Comparison of ENCODE assay signal across 8 cellular contexts in the genomic region with DNA sequence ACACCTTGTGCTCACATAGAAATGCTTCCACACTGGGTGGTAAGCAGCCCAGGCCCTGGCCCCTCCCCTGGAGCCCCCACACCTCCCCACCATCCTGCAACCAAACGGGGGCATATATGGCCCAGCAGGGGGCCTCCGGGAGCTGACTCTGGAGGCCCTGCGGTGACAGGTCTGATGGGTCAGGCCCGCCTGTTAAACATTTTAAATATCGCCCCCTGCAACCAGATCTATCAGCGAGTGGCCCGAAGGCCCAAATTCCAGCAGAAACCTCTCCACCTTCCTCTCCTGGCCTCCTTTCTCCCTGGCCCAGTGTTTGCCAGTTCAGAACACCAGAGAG. TPM values are rescaled to one million over a fixed set of nuclear protein-coding genes. Genes with fewer than 3 reads are reported as not detected.
A peak's percentile ranks its signal among the peaks of the same experiment; 100 is the strongest.
DNase-seq lines count a peak whose midpoint lies in the region; ATAC-seq and TF ChIP-seq lines count a peak whose summit lies in the region.

No MANE protein-coding gene starts in this region.

- ATAC-seq in GM21390 (IDR thresholded peaks at IDR 0.05; ENCODE audit: unreplicated experiment) (no peak), HG03432 (IDR thresholded peaks at IDR 0.05; ENCODE audit: unreplicated experiment) (no peak), HG02870 (IDR thresholded peaks at IDR 0.05; ENCODE audit: unreplicated experiment) (no peak)

- DNase-seq in DMS 273 (lab: John Stamatoyannopoulos, UW; ENCODE audit: unreplicated experiment) (peak; percentile 8), DMS 273 treated with DMSO at 0.1 percent for 48 hours (lab: John Stamatoyannopoulos, UW) (no peak), SK-MEL-5 (ENCODE audit: low read depth, low spot score) (peak; percentile 49), fibroblast of villous mesenchyme (ENCODE audit: low read depth) (no peak)
- DNase-seq in stimulated activated CD8-positive, alpha-beta memory T cell treated with anti-CD3 and anti-CD28 coated beads, Interleukin-12 subunit alpha, Interleukin-12 subunit beta, amount 100 ng/mL, for 4 hours (ENCODE audit: low read depth), result peak; percentile 25

- peak; percentile 36 for TF ChIP-seq CTCF in fibroblast of villous mesenchyme (IDR thresholded peaks at IDR 0.05; ENCODE audit: insufficient read depth, low read depth, low read length)

- H3K4me3 ChIP-seq in fibroblast of villous mesenchyme (ENCODE audit: low read depth, low read length), result no peak overlapping the region

- in situ Hi-C loops in SK-MEL-5 (cut with HindIII; ENCODE audit: low pct_unique_long_range_greater_than_20kb, low sequenced_read_pairs), result no loop called here

RNA-seq across cellular contexts. Expression of a gene that starts 48.0 kb away (rescaled TPM):
- total RNA-seq in SK-MEL-5 (2014; rRNA removed; shearing (Covaris generic)), result 6.7 and 9.9 TPM in 2 replicates
- 6.0 and 6.3 TPM in 2 replicates for polyA plus RNA-seq in SK-MEL-5 (2015; cell fraction: cytosol; rRNA removed)
- 4.4 and 4.6 TPM in 2 replicates for polyA plus RNA-seq in SK-MEL-5 (2015; cell fraction: nucleus; rRNA removed)
- total RNA-seq in fibroblast of villous mesenchyme, result 29.0 and 35.4 TPM in 2 replicates

Comparison
In these comparisons a context has a peak if more than half of its experiments do, and no peak if none do; other contexts are left out.
1. DNase-seq: peak in DMS 273 (single experiment), SK-MEL-5 (single experiment) and stimulated activated CD8-positive, alpha-beta memory T cell treated with anti-CD3 and anti-CD28 coated beads, Interleukin-12 subunit alpha, Interleukin-12 subunit beta, amount 100 ng/mL, for 4 hours (single experiment); none in DMS 273 treated with DMSO at 0.1 percent for 48 hours (single experiment) and fibroblast of villous mesenchyme (single experiment).